Comparison of ENCODE assay signal across 14 cellular contexts in genomic region chr20:49786226-49786625, GRCh38. TPM values are rescaled to one million over a fixed set of nuclear protein-coding genes. Genes with fewer than 3 reads are reported as not detected.
DNase-seq lines count a peak whose midpoint lies in the region; ATAC-seq and TF ChIP-seq lines count a peak whose summit lies in the region.
"Had no signal": no experiment of that assay in that cellular context is flagged by ENCODE, and none has a peak within 500 bp of the region (broad histone marks: within the 10 kb centered on the region; RNA-seq: fewer than 3 reads in every experiment).

No MANE protein-coding gene starts in this region.

- peak; percentile 36 to 78 for DNase-seq in NOMO-1 (lab: John Stamatoyannopoulos, UW; ENCODE audit: unreplicated experiment in 2 of 2)
- DNase-seq in NOMO-1 treated with dmso at 0.1 percent for 144 hours (lab: John Stamatoyannopoulos, UW; ENCODE audit: unreplicated experiment) = no peak
- no peak for DNase-seq in GM23248
- DNase-seq in spleen = no peak
- no peak for DNase-seq in Caco-2
- no peak for DNase-seq in left ventricle myocardium inferior
- DNase-seq: 8988T; activated CD8-positive, alpha-beta T cell treated with anti-CD3 and anti-CD28 coated beads, Interleukin-2, amount 10 ng/mL, durations not matched to agents 7 days and 5 days; NCI-H2081; NK-92 treated with Interleukin-12 subunit alpha and Interleukin-12 subunit beta, amount 100 ng/mL, for 24 hours; thyroid gland had no signal

- no peaks in the 10 kb centered on the region for H3K9me3 ChIP-seq in GM23248 (ENCODE audit: low read depth)
- no peaks in the 10 kb centered on the region for H3K9me3 ChIP-seq in spleen
- H3K9me3 ChIP-seq in Caco-2 = no peaks in the 10 kb centered on the region
- no peaks in the 10 kb centered on the region for H3K9me3 ChIP-seq in left ventricle myocardium inferior (replicated peaks)
- H3K9me3 ChIP-seq: thyroid gland had no signal

- H3K27ac Mint-ChIP-seq in Caco-2 (ENCODE audit: unreplicated experiment) = no peak overlapping the region
- H3K27ac Mint-ChIP-seq: activated CD8-positive, alpha-beta T cell treated with anti-CD3 and anti-CD28 coated beads, Interleukin-2, amount 10 ng/mL, durations not matched to agents 7 days and 5 days had no signal

- H3K4me1 Mint-ChIP-seq in Caco-2 (ENCODE audit: low read depth, unreplicated experiment) = peaks cover 11% of the 10 kb centered on the region

- intact Hi-C loops in spleen (cut with DNase I; ENCODE audit: low total_unique reads) = no loop called here
- intact Hi-C loops in Caco-2 (cut with micrococcal nuclease; ENCODE audit: unreplicated experiment) = loop anchor here (2.0 kb wide), 1 partner anchor 175 kb away; no protein-coding TSS in a partner anchor
- intact Hi-C loops in left ventricle myocardium inferior (cut with micrococcal nuclease) = no loop called here

- ATAC-seq in HG02610 (IDR thresholded peaks at IDR 0.05; ENCODE audit: unreplicated experiment) = no peak
- ATAC-seq: HepG2 had no signal

- peak overlapping the region; percentile 34; the same call in 1 of the 2 replicates for H2AFZ ChIP-seq in GM23248
- H2AFZ ChIP-seq in KMS-11 (ENCODE audit: low read depth) = peak overlapping the region; percentile 51; the same call in 1 of the 2 replicates

- H3K4me2 ChIP-seq in GM23248 (ENCODE audit: unreplicated experiment) = no peak overlapping the region
- peak overlapping the region; percentile 79 for H3K4me2 ChIP-seq in KMS-11

- H3F3A ChIP-seq in GM23248 (ENCODE audit: insufficient read depth) = no peaks in the 10 kb centered on the region

- H3K27me3 ChIP-seq in GM23248 (replicated peaks; ENCODE audit: insufficient read depth) = no peaks in the 10 kb centered on the region
- peaks cover 16% of the 10 kb centered on the region; the same call in 1 of the 2 replicates for H3K27me3 ChIP-seq in KMS-11 (ENCODE audit: insufficient read depth, low read depth)
- no peaks in the 10 kb centered on the region for H3K27me3 ChIP-seq in spleen (replicated peaks in 1 of 7)
- no peaks in the 10 kb centered on the region for H3K27me3 ChIP-seq in Caco-2 (replicated peaks; ENCODE audit: control insufficient read depth, insufficient read depth, low read length)
- H3K27me3 ChIP-seq in left ventricle myocardium inferior (ENCODE audit: low read depth) = no peaks in the 10 kb centered on the region
- H3K27me3 ChIP-seq: thyroid gland had no signal

- H3K27ac ChIP-seq in GM23248 = no peak overlapping the region
- peak overlapping the region; percentile 40; the same call in 1 of the 2 replicates for H3K27ac ChIP-seq in KMS-11
- peak overlapping the region in 7 of 8 donors; percentile 56 to 89 (median 81) for H3K27ac ChIP-seq in spleen
- H3K27ac ChIP-seq in left ventricle myocardium inferior (replicated peaks) = no peak overlapping the region
- H3K27ac ChIP-seq: thyroid gland had no signal

- H3K9me2 ChIP-seq in GM23248 (ENCODE audit: insufficient read depth) = no peaks in the 10 kb centered on the region

- no TSS peak for BruUV-seq in Caco-2 (replicated peaks; lab: Mats Ljungman, UMichigan)

- in situ Hi-C loops in GM23248 (cut with MboI) = no loop called here

- TF ChIP-seq CTCF in KMS-11 (conservative IDR thresholded peaks at IDR 0.05; ENCODE audit: low read depth, low read length) (no peak), spleen (IDR thresholded peaks at IDR 0.05 in 8 of 11, conservative IDR thresholded peaks at IDR 0.05 in 3 of 11) (no peak), Caco-2 (IDR thresholded peaks at IDR 0.05; ENCODE audit: insufficient read depth in 1 of 2, low read depth in 1 of 2, low read length in 1 of 2, severe bottlenecking in 1 of 2, unreplicated experiment in 1 of 2) (no peak), left ventricle myocardium inferior (IDR thresholded peaks at IDR 0.05; ENCODE audit: borderline replicate concordance) (no peak)

- no peak overlapping the region for H3K4me3 ChIP-seq in GM23248
- H3K4me3 ChIP-seq in KMS-11 (IDR thresholded peaks at IDR 0.05; ENCODE audit: insufficient read depth, low read depth, low read length) = no peak overlapping the region
- H3K4me3 ChIP-seq in spleen = peak overlapping the region in 4 of 8 donors; percentile 2 to 58 (median 8)
- H3K4me3 ChIP-seq in Caco-2 (ENCODE audit: low read depth, low read length) = no peak overlapping the region
- no peak overlapping the region for H3K4me3 ChIP-seq in left ventricle myocardium inferior
- H3K4me3 ChIP-seq: thyroid gland had no signal

- no peak overlapping the region for H3K4me3 Mint-ChIP-seq in Caco-2 (ENCODE audit: unreplicated experiment)

- no peaks in the 10 kb centered on the region for H3K36me3 Mint-ChIP-seq in Caco-2 (ENCODE audit: insufficient read depth, unreplicated experiment)

- no peaks in the 10 kb centered on the region for H3K27me3 Mint-ChIP-seq in Caco-2 (ENCODE audit: insufficient read depth, unreplicated experiment)

- POLR2A ChIA-PET in Caco-2 (lab: Charles Lee) = interaction anchor here (0.5 kb wide), 1 partner anchor 37 kb away, joined by 4 read pairs; no protein-coding TSS in a partner anchor

- TF ChIP-seq POLR2A in spleen (IDR thresholded peaks at IDR 0.05) = no peak

- no peaks in the 10 kb centered on the region for H3K79me2 ChIP-seq in GM23248 (ENCODE audit: insufficient read depth)
- H3K79me2 ChIP-seq in KMS-11 (ENCODE audit: insufficient read depth, low read depth) = no peaks in the 10 kb centered on the region

- H4K20me1 ChIP-seq in GM23248 (ENCODE audit: insufficient read depth) (no peaks in the 10 kb centered on the region), KMS-11 (ENCODE audit: insufficient read depth) (no peaks in the 10 kb centered on the region)

- H3K9me3 Mint-ChIP-seq in Caco-2 (ENCODE audit: unreplicated experiment) = no peaks in the 10 kb centered on the region

- no peak overlapping the region for H3K9ac ChIP-seq in GM23248
- H3K9ac ChIP-seq in KMS-11 = no peak overlapping the region; the same call in 1 of the 2 replicates

- CTCF ChIA-PET in Caco-2 (lab: Charles Lee) = no interaction called here

- WGBS in GM23248 (ENCODE audit: low coverage in 1 of 2, low lambda C conversion rate in 2 of 2, missing lambda C conversion rate in 2 of 2), 2 experiments = 85 to 87% methylated on average over 8 to 11 of the region's 11 CpGs
- whole genome bisulfite sequencing in spleen, 5 donors = 46 to 70% (median 56%) methylated on average over 9 to 11 of the region's 11 CpGs

- H3K36me3 ChIP-seq in GM23248 (ENCODE audit: low read depth) = no peaks in the 10 kb centered on the region
- no peaks in the 10 kb centered on the region for H3K36me3 ChIP-seq in KMS-11 (ENCODE audit: insufficient read depth)
- H3K36me3 ChIP-seq in spleen = no peaks in the 10 kb centered on the region
- H3K36me3 ChIP-seq in Caco-2 (ENCODE audit: control insufficient read depth, insufficient read depth, low read length) = no peaks in the 10 kb centered on the region
- H3K36me3 ChIP-seq in left ventricle myocardium inferior = no peaks in the 10 kb centered on the region
- H3K36me3 ChIP-seq: thyroid gland had no signal

- no peaks in the 10 kb centered on the region for H3K4me1 ChIP-seq in GM23248 (ENCODE audit: insufficient read depth)
- H3K4me1 ChIP-seq in KMS-11 (ENCODE audit: low read depth, poor library complexity, severe bottlenecking) = peaks cover 35% of the 10 kb centered on the region
- H3K4me1 ChIP-seq in spleen = peaks cover 9 to 75% (median 58%) of the 10 kb centered on the region in 6 donors
- peaks cover 27% of the 10 kb centered on the region for H3K4me1 ChIP-seq in Caco-2
- H3K4me1 ChIP-seq in left ventricle myocardium inferior = peaks cover 18% of the 10 kb centered on the region
- H3K4me1 ChIP-seq: thyroid gland had no signal

RNA-seq across cellular contexts. Expression of gene SLC9A8, which starts 26.4 kb away (rescaled TPM):
- 5.0 and 6.3 TPM in 2 replicates for total RNA-seq in GM23248 (2014; rRNA removed; shearing (Covaris generic))
- polyA plus RNA-seq in GM23248 (2016; fragmentation: Nextera tagmentation; extraction: Ambion mirVana) (3.2 and 4.2 TPM in 2 replicates), spleen (10 to 100 TPM in 1 of 3 donors, 1 to 10 TPM in 2; 4.6 to 11.9 (median 8.9) TPM)
- total RNA-seq in spleen (10 to 100 TPM; 15.9 to 35.3 (median 28.6) TPM), Caco-2 (2022) (19.5 and 21.4 TPM in 2 replicates), left ventricle myocardium inferior (4.6 TPM)

Comparison
In these comparisons a context has a peak if more than half of its experiments do, and no peak if none do; other contexts are left out.
1. DNase-seq: peak in NOMO-1 (2 of 2); none in NOMO-1 treated with dmso at 0.1 percent for 144 hours (single experiment), GM23248 (single experiment), spleen (single experiment), Caco-2 (0 of 2) and left ventricle myocardium inferior (single experiment).
2. H3K27ac ChIP-seq: peak in KMS-11 (single experiment) and spleen (7 of 8); none in GM23248 (single experiment) and left ventricle myocardium inferior (single experiment).